9 cellular contexts compared by ENCODE assay signal in genomic region chr5:80034962-80035821, GRCh38. TPM values are rescaled to one million over a fixed set of nuclear protein-coding genes. Genes with fewer than 3 reads are reported as not detected.
A peak's percentile ranks its signal among the peaks of the same experiment; 100 is the strongest.
DNase-seq lines count a peak whose midpoint lies in the region; ATAC-seq and TF ChIP-seq lines count a peak whose summit lies in the region.
"Had no signal": no experiment of that assay in that cellular context is flagged by ENCODE, and none has a peak within 500 bp of the region (broad histone marks: within the 10 kb centered on the region; RNA-seq: fewer than 3 reads in every experiment).

TSS of gene THBS4 (plus strand) at chr5:80035348. CDS start at chr5:80035538, 190 bp downstream.

- H3K36me3 Mint-ChIP-seq in activated naive CD4-positive, alpha-beta T cell treated with anti-CD3 and anti-CD28 coated beads, Interleukin-2, amount 10 ng/mL, durations not matched to agents 7 days and 5 days = no peaks in the 10 kb centered on the region
- no peaks in the 10 kb centered on the region for H3K36me3 Mint-ChIP-seq in type B pancreatic cell

- peak within 1 kb of the TSS; percentile 52 for H3K4me2 ChIP-seq in mammary epithelial cell (ENCODE audit: insufficient read depth, low read depth, low read length)

- CTCF ChIA-PET in activated naive CD4-positive, alpha-beta T cell treated with anti-CD3 and anti-CD28 coated beads, Interleukin-2, amount 10 ng/mL, durations not matched to agents 7 days and 5 days (lab: Charles Lee) = interaction anchor here (1.8 kb wide), 1 partner anchor 48 kb away, joined by 4 read pairs; no protein-coding TSS in a partner anchor
- CTCF ChIA-PET in mammary epithelial cell (lab: Charles Lee; ENCODE audit: low non-redundant PET) = interaction anchor here (0.7 kb wide), 1 partner anchor 290 kb away, joined by 5 read pairs; no protein-coding TSS in a partner anchor

- no peak within 1 kb of the TSS for H3K9ac ChIP-seq in mammary epithelial cell (ENCODE audit: insufficient read depth, low read length)

- H3K4me3 Mint-ChIP-seq in activated naive CD4-positive, alpha-beta T cell treated with anti-CD3 and anti-CD28 coated beads, Interleukin-2, amount 10 ng/mL, durations not matched to agents 7 days and 5 days = peak within 1 kb of the TSS; percentile 55
- peak within 1 kb of the TSS; percentile 82 for H3K4me3 Mint-ChIP-seq in type B pancreatic cell

- TF ChIP-seq CTCF in mammary epithelial cell (conservative IDR thresholded peaks at IDR 0.05 in 1 of 2, IDR thresholded peaks at IDR 0.05 in 1 of 2; ENCODE audit: extremely low read depth in 1 of 2, insufficient read depth in 1 of 2, low read depth in 1 of 2, low read length in 2 of 2) = no peak
- TF ChIP-seq CTCF in type B pancreatic cell (conservative IDR thresholded peaks at IDR 0.05) = no peak

- H3K4me1 ChIP-seq in mammary epithelial cell (ENCODE audit: insufficient read depth, low read length) (no peaks in the 10 kb centered on the region), mesodermal cell (ENCODE audit: control insufficient read depth, insufficient read depth, low read length, poor library complexity, severe bottlenecking) (no peaks in the 10 kb centered on the region)

- H3K4me3 ChIP-seq in mammary epithelial cell (replicated peaks in 1 of 3; ENCODE audit: insufficient read depth in 1 of 3, low read depth in 2 of 3, low read length in 3 of 3) = peak within 1 kb of the TSS in 1 of 3 experiments; percentile 13
- H3K4me3 ChIP-seq in mesodermal cell (ENCODE audit: extremely low read depth, insufficient read depth, low read length, poor library complexity, severe bottlenecking) = peak within 1 kb of the TSS; percentile 18

- H3K27ac Mint-ChIP-seq in activated naive CD4-positive, alpha-beta T cell treated with anti-CD3 and anti-CD28 coated beads, Interleukin-2, amount 10 ng/mL, durations not matched to agents 7 days and 5 days = no peak within 1 kb of the TSS
- no peak within 1 kb of the TSS for H3K27ac Mint-ChIP-seq in type B pancreatic cell

- H3K9me3 Mint-ChIP-seq in activated naive CD4-positive, alpha-beta T cell treated with anti-CD3 and anti-CD28 coated beads, Interleukin-2, amount 10 ng/mL, durations not matched to agents 7 days and 5 days = no peaks in the 10 kb centered on the region
- H3K9me3 Mint-ChIP-seq in type B pancreatic cell = no peaks in the 10 kb centered on the region

- H3K27ac ChIP-seq in mammary epithelial cell (ENCODE audit: insufficient read depth, low read depth, low read length) (no peak within 1 kb of the TSS), mesodermal cell (ENCODE audit: low read depth, low read length, severe bottlenecking) (no peak within 1 kb of the TSS)

- H3K36me3 ChIP-seq in mammary epithelial cell (ENCODE audit: insufficient read depth, low read length) (no peaks in the 10 kb centered on the region), mesodermal cell (ENCODE audit: control insufficient read depth, insufficient read depth, low read length) (no peaks in the 10 kb centered on the region)

- intact Hi-C loops in mammary epithelial cell (cut with micrococcal nuclease) = no loop called here

- in situ Hi-C loops in mammary epithelial cell (cut with MboI; ENCODE audit: low sequenced_read_pairs in 2 of 2) = no loop called here

- H4K20me1 ChIP-seq in mammary epithelial cell (ENCODE audit: insufficient read depth, low read length) = no peaks in the 10 kb centered on the region

- dilution Hi-C loops in mammary epithelial cell (cut with HindIII; ENCODE audit: low sequenced_read_pairs) = no loop called here

- peaks cover 16% of the 10 kb centered on the region for H3K27me3 ChIP-seq in mammary epithelial cell (ENCODE audit: insufficient read depth, low read length)

- H3K9me3 ChIP-seq in mammary epithelial cell (replicated peaks; ENCODE audit: insufficient read depth, low read length) (no peaks in the 10 kb centered on the region), mesodermal cell (ENCODE audit: control insufficient read depth, low read length) (no peaks in the 10 kb centered on the region)

- no peak for DNase-seq in activated naive CD4-positive, alpha-beta T cell treated with anti-CD3 and anti-CD28 coated beads, Interleukin-2, amount 10 ng/mL, durations not matched to agents 7 days and 5 days
- DNase-seq in activated naive CD4-positive, alpha-beta T cell treated with Interleukin-2 at 50 U/mL for 16 hours = no peak
- DNase-seq in mammary epithelial cell = no peak
- no peak for DNase-seq in type B pancreatic cell (ENCODE audit: extremely low spot score, unreplicated experiment)
- DNase-seq in COR-L47 (lab: John Stamatoyannopoulos, UW) = no peak
- DNase-seq in MV-4-11 (lab: John Stamatoyannopoulos, UW) = no peak
- DNase-seq: effector CD8-positive, alpha-beta T cell had no signal

- BruUV-seq in mammary epithelial cell (replicated peaks; lab: Mats Ljungman, UMichigan) = no TSS peak

- H3K4me1 Mint-ChIP-seq in activated naive CD4-positive, alpha-beta T cell treated with anti-CD3 and anti-CD28 coated beads, Interleukin-2, amount 10 ng/mL, durations not matched to agents 7 days and 5 days = peaks cover 26% of the 10 kb centered on the region
- no peaks in the 10 kb centered on the region for H3K4me1 Mint-ChIP-seq in type B pancreatic cell (ENCODE audit: unreplicated experiment)

- ATAC-seq in HG02642 (IDR thresholded peaks at IDR 0.05; ENCODE audit: poor library complexity, unreplicated experiment) = no peak

- H2AFZ ChIP-seq in mammary epithelial cell (ENCODE audit: low read depth, low read length) = no peak within 1 kb of the TSS

- no peaks in the 10 kb centered on the region for H3K79me2 ChIP-seq in mammary epithelial cell (ENCODE audit: insufficient read depth, low read length)

- H3K27me3 Mint-ChIP-seq in activated naive CD4-positive, alpha-beta T cell treated with anti-CD3 and anti-CD28 coated beads, Interleukin-2, amount 10 ng/mL, durations not matched to agents 7 days and 5 days = peaks cover 64% of the 10 kb centered on the region
- peaks cover 74% of the 10 kb centered on the region for H3K27me3 Mint-ChIP-seq in type B pancreatic cell

- WGBS in mammary epithelial cell (ENCODE audit: low coverage, missing lambda C conversion rate) = 29% methylated on average over 20 of the region's 76 CpGs
- WGBS in mesodermal cell (ENCODE audit: insufficient coverage in 2 of 2), 2 experiments = 1 to 5% methylated on average over 37 to 63 of the region's 76 CpGs

RNA-seq across cellular contexts. Expression of gene THBS4, which starts in this region (rescaled TPM):
- under 1 TPM; under 0.01 to 0.92 TPM for total RNA-seq in mammary epithelial cell
- polyA plus RNA-seq in mammary epithelial cell = 0.23 TPM
- not detected for polyA minus RNA-seq in mammary epithelial cell
- 16.0 TPM for polyA plus RNA-seq in mesodermal cell (2013, experiment 1 of 2)
- 13.4 TPM for polyA plus RNA-seq in mesodermal cell (2013, experiment 2 of 2)
- 8.8 and 16.6 TPM in 2 replicates for total RNA-seq in type B pancreatic cell (ENCODE audit: low replicate concordance)
